37 cellular contexts compared by ENCODE assay signal in the genomic region with DNA sequence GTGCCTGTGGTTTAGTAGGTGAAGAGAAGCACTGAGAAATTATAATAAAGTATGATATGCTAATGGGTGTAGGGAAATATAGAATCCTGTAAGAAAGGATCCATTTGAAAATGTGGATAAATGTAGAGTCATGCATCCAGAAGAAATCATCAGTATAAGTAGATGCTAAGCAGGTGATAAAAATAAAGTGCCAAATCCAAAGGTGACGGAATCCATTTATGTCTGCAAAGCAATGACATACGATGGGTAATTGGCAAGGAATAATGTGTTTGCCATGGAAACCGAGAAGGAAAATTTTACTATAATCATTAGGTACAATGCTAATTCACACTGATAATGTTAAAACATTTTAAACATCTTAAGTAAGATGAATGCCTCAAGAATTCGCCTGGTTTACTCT.
"Had no signal": no experiment of that assay in that cellular context is flagged by ENCODE, and none has a peak within 500 bp of the region (broad histone marks: within the 10 kb centered on the region; RNA-seq: fewer than 3 reads in every experiment).

No MANE protein-coding gene starts in this region.

- ATAC-seq: activated naive CD4-positive, alpha-beta T cell treated with anti-CD3 and anti-CD28 coated beads, Interleukin-2, amount 50 U/mL, for 72 hours; activated naive CD8-positive, alpha-beta T cell treated with anti-CD3 and anti-CD28 coated beads, Interleukin-2, amount 50 U/mL, for 24 hours; activated T-cell treated with anti-CD3 and anti-CD28 coated beads, Interleukin-2, amount 50 U/mL, for 4 hours; activated T-cell treated with anti-CD3 and anti-CD28 coated beads, Interleukin-2, amount 50 U/mL, for 72 hours; activated T-helper 17 cell treated with anti-CD3 and anti-CD28 coated beads, Interleukin-2, amount 50 U/mL, for 72 hours; body of pancreas had no signal

- H3K27ac Mint-ChIP-seq: activated naive CD4-positive, alpha-beta T cell treated with anti-CD3 and anti-CD28 coated beads for 36 hours; activated naive CD4-positive, alpha-beta T cell treated with anti-CD3 and anti-CD28 coated beads, Interleukin-2, amount 10 ng/mL, durations not matched to agents 7 days and 5 days; activated naive CD4-positive, alpha-beta T cell treated with anti-CD3 and anti-CD28 coated beads, Interleukin-2, amount 50 U/mL, for 24 hours; activated naive CD4-positive, alpha-beta T cell treated with anti-CD3 and anti-CD28 coated beads, Interleukin-2, amount 50 U/mL, for 72 hours; activated naive CD8-positive, alpha-beta T cell; activated naive CD8-positive, alpha-beta T cell treated with anti-CD3 and anti-CD28 coated beads for 36 hours; activated naive CD8-positive, alpha-beta T cell treated with anti-CD3 and anti-CD28 coated beads, Interleukin-2, amount 10 ng/mL, durations not matched to agents 7 days and 5 days; activated naive CD8-positive, alpha-beta T cell treated with anti-CD3 and anti-CD28 coated beads, Interleukin-2, amount 50 U/mL, for 24 hours; activated T-cell treated with anti-CD3 and anti-CD28 coated beads, Interleukin-2, amount 50 U/mL, for 24 hours; activated T-cell treated with anti-CD3 and anti-CD28 coated beads, Interleukin-2, amount 50 U/mL, for 72 hours; activated T-helper 1 cell treated with anti-CD3 and anti-CD28 coated beads, Interleukin-12 subunit alpha, Interleukin-12 subunit beta, Interleukin-2, Interleukin-4 antibody, amounts not matched to agents 30 ng/mL and 10 ng/mL and 1 ng/mL, durations not matched to agents 14 hours and 24 hours and 36 hours; activated T-helper 17 cell treated with anti-CD3 and anti-CD28 coated beads, Interleukin-2, amount 50 U/mL, for 72 hours; activated T-helper 2 cell treated with anti-CD3 and anti-CD28 coated beads, Interferon-gamma antibody, Interleukin-2, Interleukin-4, amounts not matched to agents 10 μg/mL and 5 μg/mL and 100 μg/mL, durations not matched to agents 14 hours and 24 hours and 36 hours; brain had no signal

- H3K27ac ChIP-seq: adrenal gland, ascending aorta, body of pancreas, brain microvascular endothelial cell, breast epithelium, cardiac muscle cell had no signal

- H3K36me3 Mint-ChIP-seq: activated naive CD4-positive, alpha-beta T cell treated with anti-CD3 and anti-CD28 coated beads, Interleukin-2, amount 10 ng/mL, durations not matched to agents 7 days and 5 days; activated naive CD4-positive, alpha-beta T cell treated with anti-CD3 and anti-CD28 coated beads, Interleukin-2, amount 50 U/mL, for 24 hours; activated naive CD4-positive, alpha-beta T cell treated with anti-CD3 and anti-CD28 coated beads, Interleukin-2, amount 50 U/mL, for 72 hours; activated naive CD8-positive, alpha-beta T cell; activated naive CD8-positive, alpha-beta T cell treated with anti-CD3 and anti-CD28 coated beads for 36 hours; activated naive CD8-positive, alpha-beta T cell treated with anti-CD3 and anti-CD28 coated beads, Interleukin-2, amount 10 ng/mL, durations not matched to agents 7 days and 5 days; brain had no signal

- H3K9me3 ChIP-seq: adrenal gland, ascending aorta, body of pancreas had no signal

- H3K4me3 ChIP-seq: adrenal gland, ascending aorta, body of pancreas, breast epithelium, cardiac muscle cell had no signal

- H3K4me3 Mint-ChIP-seq: activated naive CD4-positive, alpha-beta T cell treated with anti-CD3 and anti-CD28 coated beads for 36 hours; activated naive CD4-positive, alpha-beta T cell treated with anti-CD3 and anti-CD28 coated beads, Interleukin-2, amount 10 ng/mL, durations not matched to agents 7 days and 5 days; activated naive CD4-positive, alpha-beta T cell treated with anti-CD3 and anti-CD28 coated beads, Interleukin-2, amount 50 U/mL, for 24 hours; activated naive CD8-positive, alpha-beta T cell; activated naive CD8-positive, alpha-beta T cell treated with anti-CD3 and anti-CD28 coated beads for 36 hours; activated naive CD8-positive, alpha-beta T cell treated with anti-CD3 and anti-CD28 coated beads, Interleukin-2, amount 10 ng/mL, durations not matched to agents 7 days and 5 days; activated naive CD8-positive, alpha-beta T cell treated with anti-CD3 and anti-CD28 coated beads, Interleukin-2, amount 50 U/mL, for 24 hours; activated T-cell treated with anti-CD3 and anti-CD28 coated beads, Interleukin-2, amount 50 U/mL, for 24 hours; activated T-cell treated with anti-CD3 and anti-CD28 coated beads, Interleukin-2, amount 50 U/mL, for 4 hours; activated T-cell treated with anti-CD3 and anti-CD28 coated beads, Interleukin-2, amount 50 U/mL, for 72 hours; activated T-helper 1 cell treated with anti-CD3 and anti-CD28 coated beads, Interleukin-12 subunit alpha, Interleukin-12 subunit beta, Interleukin-2, Interleukin-4 antibody, amounts not matched to agents 30 ng/mL and 10 ng/mL and 1 ng/mL, durations not matched to agents 14 hours and 24 hours and 36 hours; activated T-helper 17 cell treated with anti-CD3 and anti-CD28 coated beads, Interleukin-2, amount 50 U/mL, for 72 hours; brain; central memory CD8-positive, alpha-beta T cell had no signal

- DNase-seq: activated effector memory CD4-positive, alpha-beta T cell treated with anti-CD3 and anti-CD28 coated beads, Interleukin-2, amount 50 U/mL, for 16 hours; activated effector memory CD4-positive, alpha-beta T cell treated with Interleukin-2 at 50 U/mL for 16 hours; activated gamma-delta T cell; activated gamma-delta T cell treated with Interleukin-2 at 50 U/mL for 16 hours; activated naive CD4-positive, alpha-beta T cell; activated naive CD4-positive, alpha-beta T cell treated with anti-CD3 and anti-CD28 coated beads for 36 hours; activated naive CD4-positive, alpha-beta T cell treated with anti-CD3 and anti-CD28 coated beads, Interleukin-2, amount 10 ng/mL, durations not matched to agents 7 days and 5 days; activated naive CD4-positive, alpha-beta T cell treated with anti-CD3 and anti-CD28 coated beads, Interleukin-2, amount 50 U/mL, for 16 hours; activated naive CD4-positive, alpha-beta T cell treated with Interleukin-2 at 50 U/mL for 16 hours; activated naive CD8-positive, alpha-beta T cell treated with anti-CD3 and anti-CD28 coated beads for 36 hours; activated naive CD8-positive, alpha-beta T cell treated with anti-CD3 and anti-CD28 coated beads, Interleukin-2, amount 10 ng/mL, durations not matched to agents 7 days and 5 days; activated naive CD8-positive, alpha-beta T cell treated with anti-CD3 and anti-CD28 coated beads, Interleukin-2, amount 50 U/mL, for 24 hours; activated T-cell treated with anti-CD3 and anti-CD28 coated beads, Interleukin-2, amount 50 U/mL, for 1 hour; activated T-cell treated with anti-CD3 and anti-CD28 coated beads, Interleukin-2, amount 50 U/mL, for 24 hours; activated T-cell treated with anti-CD3 and anti-CD28 coated beads, Interleukin-2, amount 50 U/mL, for 4 hours; activated T-cell treated with anti-CD3 and anti-CD28 coated beads, Interleukin-2, amount 50 U/mL, for 48 hours; activated T-cell treated with anti-CD3 and anti-CD28 coated beads, Interleukin-2, amount 50 U/mL, for 72 hours; adrenal gland; amniotic stem cell; amygdala; anterior cingulate cortex; aorta; body of pancreas; brain microvascular endothelial cell; central memory CD4-positive, alpha-beta T cell; cerebellar nuclear complex had no signal

- H3K36me3 ChIP-seq: adrenal gland, ascending aorta, brain microvascular endothelial cell, breast epithelium, cardiac muscle cell had no signal

- H3K27me3 Mint-ChIP-seq: activated naive CD4-positive, alpha-beta T cell treated with anti-CD3 and anti-CD28 coated beads, Interleukin-2, amount 10 ng/mL, durations not matched to agents 7 days and 5 days; activated naive CD8-positive, alpha-beta T cell; activated naive CD8-positive, alpha-beta T cell treated with anti-CD3 and anti-CD28 coated beads, Interleukin-2, amount 10 ng/mL, durations not matched to agents 7 days and 5 days; activated naive CD8-positive, alpha-beta T cell treated with anti-CD3 and anti-CD28 coated beads, Interleukin-2, amount 50 U/mL, for 24 hours; activated T-cell treated with anti-CD3 and anti-CD28 coated beads, Interleukin-2, amount 50 U/mL, for 24 hours; brain; central memory CD8-positive, alpha-beta T cell had no signal

- H3K9me3 Mint-ChIP-seq: activated naive CD4-positive, alpha-beta T cell treated with anti-CD3 and anti-CD28 coated beads for 36 hours; activated naive CD4-positive, alpha-beta T cell treated with anti-CD3 and anti-CD28 coated beads, Interleukin-2, amount 10 ng/mL, durations not matched to agents 7 days and 5 days; activated naive CD4-positive, alpha-beta T cell treated with anti-CD3 and anti-CD28 coated beads, Interleukin-2, amount 50 U/mL, for 24 hours; activated naive CD4-positive, alpha-beta T cell treated with anti-CD3 and anti-CD28 coated beads, Interleukin-2, amount 50 U/mL, for 72 hours; activated naive CD8-positive, alpha-beta T cell treated with anti-CD3 and anti-CD28 coated beads for 36 hours; activated naive CD8-positive, alpha-beta T cell treated with anti-CD3 and anti-CD28 coated beads, Interleukin-2, amount 10 ng/mL, durations not matched to agents 7 days and 5 days; activated naive CD8-positive, alpha-beta T cell treated with anti-CD3 and anti-CD28 coated beads, Interleukin-2, amount 50 U/mL, for 24 hours; activated T-cell treated with anti-CD3 and anti-CD28 coated beads, Interleukin-2, amount 50 U/mL, for 24 hours; activated T-cell treated with anti-CD3 and anti-CD28 coated beads, Interleukin-2, amount 50 U/mL, for 4 hours; activated T-cell treated with anti-CD3 and anti-CD28 coated beads, Interleukin-2, amount 50 U/mL, for 72 hours; activated T-helper 1 cell treated with anti-CD3 and anti-CD28 coated beads, Interleukin-12 subunit alpha, Interleukin-12 subunit beta, Interleukin-2, Interleukin-4 antibody, amounts not matched to agents 30 ng/mL and 10 ng/mL and 1 ng/mL, durations not matched to agents 14 hours and 24 hours and 36 hours; activated T-helper 2 cell treated with anti-CD3 and anti-CD28 coated beads, Interferon-gamma antibody, Interleukin-2, Interleukin-4, amounts not matched to agents 10 μg/mL and 5 μg/mL and 100 μg/mL, durations not matched to agents 14 hours and 24 hours and 36 hours; central memory CD8-positive, alpha-beta T cell had no signal

- H3K27me3 ChIP-seq: adrenal gland, ascending aorta, body of pancreas, brain microvascular endothelial cell, breast epithelium, cardiac muscle cell had no signal

- H3K4me1 Mint-ChIP-seq: activated naive CD4-positive, alpha-beta T cell treated with anti-CD3 and anti-CD28 coated beads, Interleukin-2, amount 10 ng/mL, durations not matched to agents 7 days and 5 days; activated naive CD4-positive, alpha-beta T cell treated with anti-CD3 and anti-CD28 coated beads, Interleukin-2, amount 50 U/mL, for 24 hours; activated naive CD8-positive, alpha-beta T cell treated with anti-CD3 and anti-CD28 coated beads for 36 hours; activated naive CD8-positive, alpha-beta T cell treated with anti-CD3 and anti-CD28 coated beads, Interleukin-2, amount 10 ng/mL, durations not matched to agents 7 days and 5 days; activated naive CD8-positive, alpha-beta T cell treated with anti-CD3 and anti-CD28 coated beads, Interleukin-2, amount 50 U/mL, for 24 hours; activated T-helper 17 cell treated with anti-CD3 and anti-CD28 coated beads, Interleukin-2, amount 50 U/mL, for 72 hours; central memory CD8-positive, alpha-beta T cell had no signal
